In genomic region chr7:82562716-82563404, GRCh38 we compare ENCODE assay signal across 13 cellular contexts.
DNase-seq lines count a peak whose midpoint lies in the region; ATAC-seq, FAIRE-seq and TF ChIP-seq lines count a peak whose summit lies in the region.
"Had no signal": no experiment of that assay in that cellular context is flagged by ENCODE, and none has a peak within 500 bp of the region (broad histone marks: within the 10 kb centered on the region; RNA-seq: fewer than 3 reads in every experiment).

No MANE protein-coding gene starts in this region.

- intact Hi-C loops in endothelial cell of umbilical vein (cut with micrococcal nuclease): no loop called here

- H3K4me2 ChIP-seq in endothelial cell of umbilical vein (ENCODE audit: insufficient read depth, low read length) (no peak overlapping the region), osteoblast (ENCODE audit: insufficient read depth, low read length) (peak overlapping the region; percentile 42)

- FAIRE-seq in endothelial cell of umbilical vein (lab: Jason Lieb, UNC): no peak

- CTCF ChIA-PET in endothelial cell of umbilical vein (lab: Charles Lee): interaction anchor here (1.7 kb wide), 1 partner anchor 9 kb away, joined by 5 read pairs; no protein-coding TSS in a partner anchor
- CTCF ChIA-PET in activated CD8-positive, alpha-beta memory T cell treated with anti-CD3 and anti-CD28 coated beads, Interleukin-2, amount 10 ng/mL, durations not matched to agents 7 days and 5 days (lab: Charles Lee): no interaction called here

- H4K20me1 ChIP-seq in endothelial cell of umbilical vein (replicated peaks; ENCODE audit: control insufficient read depth, extremely low read depth, insufficient read depth, low read length) (no peaks in the 10 kb centered on the region), osteoblast (ENCODE audit: insufficient read depth, low read length) (no peaks in the 10 kb centered on the region)

- H3K27ac ChIP-seq in endothelial cell of umbilical vein (ENCODE audit: insufficient read depth, low read depth, low read length) (no peak overlapping the region), osteoblast (ENCODE audit: low read depth, low read length) (peak overlapping the region; percentile 66)
- H3K27ac ChIP-seq: coronary artery had no signal

- no peaks in the 10 kb centered on the region for H3K9me1 ChIP-seq in endothelial cell of umbilical vein (replicated peaks; ENCODE audit: control insufficient read depth, extremely low read depth, insufficient read depth, low read length)

- H2AFZ ChIP-seq in endothelial cell of umbilical vein (ENCODE audit: low read depth, low read length) (no peak overlapping the region), osteoblast (ENCODE audit: low read length) (no peak overlapping the region)

- H3K9me3 ChIP-seq in endothelial cell of umbilical vein (replicated peaks; ENCODE audit: control insufficient read depth, insufficient read depth, low read length) (no peaks in the 10 kb centered on the region), osteoblast (ENCODE audit: low read depth, low read length) (no peaks in the 10 kb centered on the region)

- H3K79me2 ChIP-seq in endothelial cell of umbilical vein (ENCODE audit: control insufficient read depth, insufficient read depth, low read length) (no peaks in the 10 kb centered on the region), osteoblast (ENCODE audit: insufficient read depth, low read length) (no peaks in the 10 kb centered on the region)

- no TSS peak for BruUV-seq in endothelial cell of umbilical vein (replicated peaks; lab: Mats Ljungman, UMichigan)

- POLR2A ChIA-PET in endothelial cell of umbilical vein (lab: Charles Lee): no interaction called here

- DNase-seq in Caki2 (ENCODE audit: low read depth) (peak; percentile 53), M059J (ENCODE audit: low read depth) (peak; percentile 53), endothelial cell of umbilical vein (ENCODE audit: low read depth, low spot score) (no peak), osteoblast (ENCODE audit: insufficient read length, low spot score, missing footprints) (no peak)
- no peak for DNase-seq in activated CD8-positive, alpha-beta memory T cell treated with anti-CD3 and anti-CD28 coated beads, Interleukin-2, amount 10 ng/mL, durations not matched to agents 7 days and 5 days
- no peak for DNase-seq in activated naive CD8-positive, alpha-beta T cell treated with anti-CD3 and anti-CD28 coated beads for 36 hours
- DNase-seq: activated CD4-positive, alpha-beta T cell treated with anti-CD3 and anti-CD28 coated beads, Interleukin-2, amount 50 U/mL, for 48 hours; activated naive CD4-positive, alpha-beta T cell treated with anti-CD3 and anti-CD28 coated beads for 36 hours had no signal

- no peaks in the 10 kb centered on the region for H3K36me3 ChIP-seq in endothelial cell of umbilical vein (ENCODE audit: control insufficient read depth in 2 of 2, extremely low read depth in 1 of 2, insufficient read depth in 2 of 2, low read length in 2 of 2)
- H3K36me3 ChIP-seq in osteoblast (ENCODE audit: insufficient read depth, low read length): no peaks in the 10 kb centered on the region

- TF ChIP-seq CTCF in endothelial cell of umbilical vein (IDR thresholded peaks at IDR 0.05; ENCODE audit: extremely low read depth in 1 of 2, insufficient read depth in 1 of 2, low read depth in 1 of 2, low read length in 2 of 2) (no peak), osteoblast (IDR thresholded peaks at IDR 0.05; ENCODE audit: extremely low read depth, low read depth, low read length) (peak; percentile 7)

- dilution Hi-C loops in endothelial cell of umbilical vein (cut with MboI; ENCODE audit: extremely low pct_ligation_motif_present, low sequenced_read_pairs): no loop called here

- ATAC-seq in activated CD8-positive, alpha-beta memory T cell treated with anti-CD3 and anti-CD28 coated beads, Interleukin-2, amount 10 ng/mL, durations not matched to agents 7 days and 5 days: no peak
- no peak for ATAC-seq in HG03045 (IDR thresholded peaks at IDR 0.05; ENCODE audit: unreplicated experiment)
- ATAC-seq in activated CD4-positive, CD25-positive, alpha-beta regulatory T cell treated with anti-CD3 and anti-CD28 coated beads, Interleukin-2, amount 50 U/mL, for 24 hours: no peak

- peaks cover 3% of the 10 kb centered on the region for H3K4me1 ChIP-seq in endothelial cell of umbilical vein (ENCODE audit: control insufficient read depth, extremely low read depth, insufficient read depth, low read length)
- peaks cover 46% of the 10 kb centered on the region for H3K4me1 ChIP-seq in osteoblast (ENCODE audit: insufficient read depth, low read length)

- no peak for TF ChIP-seq POLR2A in endothelial cell of umbilical vein (IDR thresholded peaks at IDR 0.05; ENCODE audit: low read depth, low read length)

- H3K4me3 ChIP-seq in endothelial cell of umbilical vein (replicated peaks in 1 of 3; ENCODE audit: insufficient read depth in 1 of 3, low read depth in 1 of 3, low read length in 3 of 3) (no peak overlapping the region), osteoblast (ENCODE audit: insufficient read depth, low read length) (no peak overlapping the region)
- H3K4me3 ChIP-seq: coronary artery had no signal

- H3K4me1 Mint-ChIP-seq in activated CD8-positive, alpha-beta memory T cell treated with anti-CD3 and anti-CD28 coated beads, Interleukin-2, amount 10 ng/mL, durations not matched to agents 7 days and 5 days: no peaks in the 10 kb centered on the region
- H3K4me1 Mint-ChIP-seq in activated naive CD8-positive, alpha-beta T cell treated with anti-CD3 and anti-CD28 coated beads for 36 hours: peaks cover 3% of the 10 kb centered on the region
- H3K4me1 Mint-ChIP-seq: neural crest cell had no signal

- no peaks in the 10 kb centered on the region for H3K9me3 Mint-ChIP-seq in activated CD8-positive, alpha-beta memory T cell treated with anti-CD3 and anti-CD28 coated beads, Interleukin-2, amount 10 ng/mL, durations not matched to agents 7 days and 5 days (ENCODE audit: low read depth)
- no peaks in the 10 kb centered on the region for H3K9me3 Mint-ChIP-seq in activated naive CD8-positive, alpha-beta T cell treated with anti-CD3 and anti-CD28 coated beads for 36 hours
- H3K9me3 Mint-ChIP-seq: activated naive CD4-positive, alpha-beta T cell treated with anti-CD3 and anti-CD28 coated beads for 36 hours; neural crest cell; T-helper 1 cell treated with Interleukin-12 subunit alpha and Interleukin-12 subunit beta and Interleukin-4 antibody, amounts not matched to agents 30 μg/mL and 1 μg/mL, for 36 hours had no signal

- H3K27me3 Mint-ChIP-seq in activated CD8-positive, alpha-beta memory T cell treated with anti-CD3 and anti-CD28 coated beads, Interleukin-2, amount 10 ng/mL, durations not matched to agents 7 days and 5 days: no peaks in the 10 kb centered on the region
- peaks cover 7% of the 10 kb centered on the region for H3K27me3 Mint-ChIP-seq in activated naive CD8-positive, alpha-beta T cell treated with anti-CD3 and anti-CD28 coated beads for 36 hours

- H3K27me3 ChIP-seq in endothelial cell of umbilical vein (ENCODE audit: control insufficient read depth in 2 of 2, insufficient read depth in 2 of 2, low read length in 2 of 2): no peaks in the 10 kb centered on the region
- no peaks in the 10 kb centered on the region for H3K27me3 ChIP-seq in osteoblast (ENCODE audit: insufficient read depth, low read length)

- no peaks in the 10 kb centered on the region for H3K36me3 Mint-ChIP-seq in activated CD8-positive, alpha-beta memory T cell treated with anti-CD3 and anti-CD28 coated beads, Interleukin-2, amount 10 ng/mL, durations not matched to agents 7 days and 5 days
- no peaks in the 10 kb centered on the region for H3K36me3 Mint-ChIP-seq in activated naive CD8-positive, alpha-beta T cell treated with anti-CD3 and anti-CD28 coated beads for 36 hours

- in situ Hi-C loops in Caki2 (cut with HindIII; ENCODE audit: low pct_unique_long_range_greater_than_20kb, low sequenced_read_pairs): no loop called here

- H3K27ac Mint-ChIP-seq in activated CD8-positive, alpha-beta memory T cell treated with anti-CD3 and anti-CD28 coated beads, Interleukin-2, amount 10 ng/mL, durations not matched to agents 7 days and 5 days: no peak overlapping the region
- no peak overlapping the region for H3K27ac Mint-ChIP-seq in activated naive CD8-positive, alpha-beta T cell treated with anti-CD3 and anti-CD28 coated beads for 36 hours
- H3K27ac Mint-ChIP-seq: activated naive CD4-positive, alpha-beta T cell treated with anti-CD3 and anti-CD28 coated beads for 36 hours; T-helper 1 cell treated with Interleukin-12 subunit alpha and Interleukin-12 subunit beta and Interleukin-4 antibody, amounts not matched to agents 30 μg/mL and 1 μg/mL, for 36 hours had no signal

- no peak overlapping the region for H3K4me3 Mint-ChIP-seq in activated CD8-positive, alpha-beta memory T cell treated with anti-CD3 and anti-CD28 coated beads, Interleukin-2, amount 10 ng/mL, durations not matched to agents 7 days and 5 days
- no peak overlapping the region for H3K4me3 Mint-ChIP-seq in activated naive CD8-positive, alpha-beta T cell treated with anti-CD3 and anti-CD28 coated beads for 36 hours
- H3K4me3 Mint-ChIP-seq: activated naive CD4-positive, alpha-beta T cell treated with anti-CD3 and anti-CD28 coated beads for 36 hours; neural crest cell; T-helper 1 cell treated with Interleukin-12 subunit alpha and Interleukin-12 subunit beta and Interleukin-4 antibody, amounts not matched to agents 30 μg/mL and 1 μg/mL, for 36 hours had no signal

- no peak overlapping the region for H3K9ac ChIP-seq in endothelial cell of umbilical vein (replicated peaks; ENCODE audit: extremely low read depth, insufficient read depth, low read length)

TF ChIP-seq in endothelial cell of umbilical vein, 7 proteins besides CTCF, POLR2A, EP300 and RAD21:
- TF ChIP-seq JUN (IDR thresholded peaks at IDR 0.05; ENCODE audit: borderline replicate concordance, insufficient read depth, insufficient read length, low read depth): peak; percentile 9
- peak; percentile 47 for TF ChIP-seq FOS (IDR thresholded peaks at IDR 0.05; ENCODE audit: borderline replicate concordance, insufficient read depth, low read length)
- TF ChIP-seq POLR2AphosphoS5 (IDR thresholded peaks at IDR 0.05; ENCODE audit: insufficient read depth, low read depth, low read length): no peak
TF ChIP-seq in endothelial cell of umbilical vein: peak in this region for 2.

Comparison
In these comparisons a context has a peak if more than half of its experiments do, and no peak if none do; other contexts are left out.
1. DNase-seq: peak in Caki2 (single experiment) and M059J (single experiment); none in endothelial cell of umbilical vein (single experiment), osteoblast (single experiment), activated CD8-positive, alpha-beta memory T cell treated with anti-CD3 and anti-CD28 coated beads, Interleukin-2, amount 10 ng/mL, durations not matched to agents 7 days and 5 days (single experiment) and activated naive CD8-positive, alpha-beta T cell treated with anti-CD3 and anti-CD28 coated beads for 36 hours (single experiment).